Comparison of ENCODE assay signal across 13 cellular contexts in genomic region chr4:114601304-114602052, GRCh38. TPM values are rescaled to one million over a fixed set of nuclear protein-coding genes. Genes with fewer than 3 reads are reported as not detected.
DNase-seq lines count a peak whose midpoint lies in the region; ATAC-seq, FAIRE-seq and TF ChIP-seq lines count a peak whose summit lies in the region.
"Had no signal": no experiment of that assay in that cellular context is flagged by ENCODE, and none has a peak within 500 bp of the region (broad histone marks: within the 10 kb centered on the region; RNA-seq: fewer than 3 reads in every experiment).

No MANE protein-coding gene starts in this region.

- peak overlapping the region; percentile 22 for H3K4me3 ChIP-seq in epithelial cell of proximal tubule (ENCODE audit: low read depth, low read length)
- H3K4me3 ChIP-seq: ovary had no signal

- no peak for TF ChIP-seq CTCF in epithelial cell of proximal tubule (conservative IDR thresholded peaks at IDR 0.05; ENCODE audit: low read depth, low read length)

- FAIRE-seq in GM12892 (lab: Jason Lieb, UNC) = peak; percentile 74
- FAIRE-seq: colon had no signal

- TF ChIP-seq POLR2A in GM12892 (IDR thresholded peaks at IDR 0.05; ENCODE audit: low read depth, low read length) = no peak

- DNase-seq in GM12892 (ENCODE audit: insufficient read length) (no peak), epithelial cell of proximal tubule (ENCODE audit: low read depth) (no peak), NCI-H774 (lab: John Stamatoyannopoulos, UW) (no peak), NCI-H1048 (lab: John Stamatoyannopoulos, UW) (no peak), COLO668 (lab: John Stamatoyannopoulos, UW; ENCODE audit: unreplicated experiment) (no peak), iPS-NIHi7 (ENCODE audit: extremely low spot score) (no peak)
- DNase-seq: ovary had no signal

- ATAC-seq in GM21447 (IDR thresholded peaks at IDR 0.05; ENCODE audit: unreplicated experiment) (peak; percentile 47), HG03196 (IDR thresholded peaks at IDR 0.05; ENCODE audit: unreplicated experiment) (peak; percentile 31)

RNA-seq across cellular contexts. Expression of gene UGT8, which starts 2.9 kb away (rescaled TPM):
- 0.93 TPM for polyA plus RNA-seq in GM12892 (2012; ENCODE audit: missing spikeins)
- total RNA-seq in epithelial cell of proximal tubule = 11.6 and 17.6 TPM in 2 replicates
- total RNA-seq: HT1080; T-helper 1 cell treated with Interleukin-12 subunit alpha and Interleukin-12 subunit beta and Interleukin-4 antibody, amounts not matched to agents 30 ng/mL and 1 ng/mL, for 36 hours had no signal
- polyA plus RNA-seq: BJ had no signal
